In genomic region chr13:99834246-99834645, GRCh38 we compare ENCODE assay signal across 28 cellular contexts.
"Had no signal": no experiment of that assay in that cellular context is flagged by ENCODE, and none has a peak within 500 bp of the region (broad histone marks: within the 10 kb centered on the region; RNA-seq: fewer than 3 reads in every experiment).

No MANE protein-coding gene starts in this region.

- H3K9me3 ChIP-seq: ascending aorta, heart right ventricle, left lung, lower lobe of right lung, transverse colon, uterus had no signal

- H3K36me3 ChIP-seq: ascending aorta, cardiac muscle cell, heart right ventricle, left lung, lower lobe of right lung, transverse colon, uterus had no signal

- FAIRE-seq: endothelial cell of umbilical vein had no signal

- H3K27ac ChIP-seq: ascending aorta, cardiac muscle cell, coronary artery, dorsolateral prefrontal cortex, heart right ventricle, left lung, lower lobe of right lung, transverse colon, uterus had no signal

- H3K4me1 ChIP-seq: ascending aorta, heart right ventricle, left lung, lower lobe of right lung, transverse colon, uterus had no signal

- H3K4me3 ChIP-seq: ascending aorta, cardiac muscle cell, coronary artery, dorsolateral prefrontal cortex, heart right ventricle, left lung, lower lobe of right lung, transverse colon, uterus had no signal

- ATAC-seq: effector memory CD8-positive, alpha-beta T cell; esophagus mucosa; heart right ventricle; left lung; lower lobe of right lung; natural killer cell; right cardiac atrium had no signal

- H3K27me3 ChIP-seq: ascending aorta, cardiac muscle cell, heart right ventricle, left lung, transverse colon, uterus had no signal

- DNase-seq: activated CD4-positive, alpha-beta memory T cell treated with anti-CD3 and anti-CD28 coated beads, Interleukin-2, amount 10 ng/mL, durations not matched to agents 7 days and 5 days; activated CD4-positive, alpha-beta T cell treated with anti-CD3 and anti-CD28 coated beads for 1 hour; activated CD4-positive, alpha-beta T cell treated with anti-CD3 and anti-CD28 coated beads, Interleukin-2, amount 10 ng/mL, durations not matched to agents 7 days and 5 days; activated CD8-positive, alpha-beta memory T cell treated with anti-CD3 and anti-CD28 coated beads, Interleukin-2, amount 50 U/mL, for 48 hours; activated gamma-delta T cell; activated naive CD4-positive, alpha-beta T cell treated with anti-CD3 and anti-CD28 coated beads, Interleukin-2, amount 10 ng/mL, durations not matched to agents 7 days and 5 days; activated naive CD8-positive, alpha-beta T cell treated with anti-CD3 and anti-CD28 coated beads, Interleukin-2, amount 10 ng/mL, durations not matched to agents 7 days and 5 days; activated T-cell treated with anti-CD3 and anti-CD28 coated beads, Interleukin-2, amount 50 U/mL, for 24 hours; dorsolateral prefrontal cortex; effector memory CD8-positive, alpha-beta T cell; foreskin fibroblast; heart right ventricle; kidney glomerular epithelial cell; left lung; lower lobe of right lung; mesenchymal stem cell; natural killer cell; posterior cingulate gyrus; right cardiac atrium; stimulated activated naive CD4-positive, alpha-beta T cell treated with Interleukin-2 at 50 U/mL for 16 hours; T1000; transverse colon; uterus had no signal
